8 cellular contexts compared by ENCODE assay signal in the genomic region with DNA sequence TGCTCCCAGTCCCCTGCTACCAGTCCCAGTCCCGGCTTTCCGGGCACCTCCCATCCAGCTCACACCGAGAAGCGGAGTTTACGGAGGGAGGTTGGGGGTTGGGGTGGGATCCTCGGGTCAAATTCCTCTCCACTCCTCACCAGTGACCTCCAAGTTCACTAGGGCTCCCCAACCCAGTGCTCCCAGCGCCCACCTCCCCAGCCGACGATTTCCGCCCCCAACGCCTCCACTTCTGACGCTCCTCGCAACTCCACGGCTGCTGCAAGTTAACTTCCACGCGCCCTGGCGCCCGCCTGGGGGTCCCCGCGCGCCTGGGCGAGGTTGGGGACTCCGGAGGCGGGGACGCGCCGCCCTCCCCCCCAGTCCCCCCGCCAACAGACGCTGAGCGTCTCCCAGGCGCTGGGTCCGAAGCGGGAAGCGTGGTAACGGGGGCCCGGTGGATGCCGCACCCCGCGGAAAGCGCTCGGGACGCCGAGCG. TPM values are rescaled to one million over a fixed set of nuclear protein-coding genes. Genes with fewer than 3 reads are reported as not detected.
DNase-seq lines count a peak whose midpoint lies in the region; ATAC-seq and TF ChIP-seq lines count a peak whose summit lies in the region.

No MANE protein-coding gene starts in this region.

- peak; percentile 34 for DNase-seq in activated T-cell treated with anti-CD3 and anti-CD28 coated beads, Interleukin-2, amount 50 U/mL, for 4 hours
- DNase-seq in fibroblast of pulmonary artery (ENCODE audit: low read depth) (no peak), T1000 (lab: John Stamatoyannopoulos, UW) (no peak)

- H3K4me3 Mint-ChIP-seq in activated T-cell treated with anti-CD3 and anti-CD28 coated beads, Interleukin-2, amount 50 U/mL, for 4 hours: peak overlapping the region; percentile 89

- no peaks in the 10 kb centered on the region for H3K27me3 Mint-ChIP-seq in activated T-cell treated with anti-CD3 and anti-CD28 coated beads, Interleukin-2, amount 50 U/mL, for 4 hours (ENCODE audit: low read depth)

- peaks cover 71% of the 10 kb centered on the region for H3K4me1 Mint-ChIP-seq in activated T-cell treated with anti-CD3 and anti-CD28 coated beads, Interleukin-2, amount 50 U/mL, for 4 hours (ENCODE audit: low read depth)

- peak overlapping the region; percentile 54 for H3K4me2 ChIP-seq in KMS-11

- H3K36me3 ChIP-seq in ACC112 (ENCODE audit: insufficient read depth, low read length) (no peaks in the 10 kb centered on the region), KMS-11 (ENCODE audit: insufficient read depth) (no peaks in the 10 kb centered on the region), neuron (ENCODE audit: insufficient read depth, low read length) (no peaks in the 10 kb centered on the region)

- H3K27me3 ChIP-seq in ACC112 (ENCODE audit: insufficient read depth, low read length) (no peaks in the 10 kb centered on the region), KMS-11 (ENCODE audit: insufficient read depth, low read depth) (no peaks in the 10 kb centered on the region), neuron (ENCODE audit: insufficient read depth, low read length) (no peaks in the 10 kb centered on the region)

- no peak overlapping the region for H3K27ac ChIP-seq in ACC112 (ENCODE audit: low read depth, low read length)
- H3K27ac ChIP-seq in KMS-11: peak overlapping the region; percentile 35

- H3K79me2 ChIP-seq in ACC112 (ENCODE audit: control insufficient read depth, insufficient read depth, low read length, unreplicated experiment): peaks cover 7% of the 10 kb centered on the region
- H3K79me2 ChIP-seq in KMS-11 (ENCODE audit: insufficient read depth, low read depth): peaks cover 55% of the 10 kb centered on the region

- no peaks in the 10 kb centered on the region for H3K36me3 Mint-ChIP-seq in activated T-cell treated with anti-CD3 and anti-CD28 coated beads, Interleukin-2, amount 50 U/mL, for 4 hours (ENCODE audit: insufficient read depth)

- H3K9me3 ChIP-seq in neuron (ENCODE audit: low read length): no peaks in the 10 kb centered on the region

- H2AFZ ChIP-seq in ACC112 (ENCODE audit: low read length, unreplicated experiment): peak overlapping the region; percentile 81
- 0 out of 2 replicates have a peak overlapping the region, but pooled peaks have one; percentile 8 for H2AFZ ChIP-seq in KMS-11 (ENCODE audit: low read depth)
- H2AFZ ChIP-seq in neuron (ENCODE audit: low read depth, low read length): peak overlapping the region; percentile 84

- TF ChIP-seq CTCF in KMS-11 (conservative IDR thresholded peaks at IDR 0.05; ENCODE audit: low read depth, low read length) (no peak), fibroblast of pulmonary artery (IDR thresholded peaks at IDR 0.05; ENCODE audit: low read length, missing control alignments) (no peak)

- ATAC-seq in GM19455 (IDR thresholded peaks at IDR 0.05; ENCODE audit: unreplicated experiment) (peak; percentile 25), GM21367 (IDR thresholded peaks at IDR 0.05; ENCODE audit: unreplicated experiment) (no peak)
- peak; percentile 36 to 49 for ATAC-seq in activated T-cell treated with anti-CD3 and anti-CD28 coated beads, Interleukin-2, amount 50 U/mL, for 4 hours

- H3K4me3 ChIP-seq in ACC112 (ENCODE audit: low read depth, low read length) (peak overlapping the region; percentile 89), KMS-11 (IDR thresholded peaks at IDR 0.05; ENCODE audit: insufficient read depth, low read depth, low read length) (no peak overlapping the region), fibroblast of pulmonary artery (replicated peaks; ENCODE audit: low read depth, low read length) (peak overlapping the region; percentile 78), neuron (ENCODE audit: low read length) (peak overlapping the region; percentile 88)

- H3K9me3 Mint-ChIP-seq in activated T-cell treated with anti-CD3 and anti-CD28 coated beads, Interleukin-2, amount 50 U/mL, for 4 hours: no peaks in the 10 kb centered on the region

- H3K9ac ChIP-seq in KMS-11: peak overlapping the region; percentile 70; the same call in 1 of the 2 replicates

- H4K20me1 ChIP-seq in KMS-11 (ENCODE audit: insufficient read depth): no peaks in the 10 kb centered on the region; the same call in 1 of the 2 replicates

- H3K4me1 ChIP-seq in ACC112 (ENCODE audit: control insufficient read depth, insufficient read depth, low read length, unreplicated experiment): peaks cover 10% of the 10 kb centered on the region
- H3K4me1 ChIP-seq in KMS-11 (ENCODE audit: low read depth, poor library complexity, severe bottlenecking): peaks cover 57% of the 10 kb centered on the region
- H3K4me1 ChIP-seq in neuron (ENCODE audit: insufficient read depth, low read length): peaks cover 8% of the 10 kb centered on the region

RNA-seq across cellular contexts. Expression of a gene that starts 0.5 kb away (rescaled TPM):
- 10 to 100 TPM; 32.5 to 45.4 (median 38.8) TPM for total RNA-seq in activated T-cell treated with anti-CD3 and anti-CD28 coated beads, Interleukin-2, amount 50 U/mL, for 4 hours

RNA-seq across cellular contexts. Expression of a gene that starts 28.4 kb away (rescaled TPM):
- total RNA-seq in activated T-cell treated with anti-CD3 and anti-CD28 coated beads, Interleukin-2, amount 50 U/mL, for 4 hours: not detected

RNA-seq across cellular contexts. Expression of a gene that starts 32.4 kb away (rescaled TPM):
- total RNA-seq in activated T-cell treated with anti-CD3 and anti-CD28 coated beads, Interleukin-2, amount 50 U/mL, for 4 hours: not detected

Comparison
In these comparisons a context has a peak if more than half of its experiments do, and no peak if none do; other contexts are left out.
1. H2AFZ ChIP-seq: peak in every context shown above with its lines; median percentile 84 in neuron; 81 in ACC112; 8 in KMS-11.